Comparison of ENCODE assay signal across 11 cellular contexts in genomic region chr19:45878043-45878794, GRCh38. TPM values are rescaled to one million over a fixed set of nuclear protein-coding genes. Genes with fewer than 3 reads are reported as not detected.
DNase-seq lines count a peak whose midpoint lies in the region; ATAC-seq, FAIRE-seq and TF ChIP-seq lines count a peak whose summit lies in the region.
"Had no signal": no experiment of that assay in that cellular context is flagged by ENCODE, and none has a peak within 500 bp of the region (broad histone marks: within the 10 kb centered on the region; RNA-seq: fewer than 3 reads in every experiment).

No MANE protein-coding gene starts in this region.

- no peaks in the 10 kb centered on the region for H3K9me3 ChIP-seq in GM12878 (replicated peaks; ENCODE audit: control insufficient read depth, insufficient read depth, low read length)
- no peaks in the 10 kb centered on the region for H3K9me3 ChIP-seq in SK-N-SH
- H3K9me3 ChIP-seq: gastroesophageal sphincter had no signal

- H3K4me3 Mint-ChIP-seq in GM23338 (peak overlapping the region; percentile 5; the same call in 1 of the 3 replicates), nephron progenitor cell (peak overlapping the region; percentile 8)

- no peak for TF ChIP-seq POLR2A in GM12878 (IDR thresholded peaks at IDR 0.05; ENCODE audit: low read depth, low read length)

- peaks cover 24% of the 10 kb centered on the region for H3K4me1 ChIP-seq in GM23338 (ENCODE audit: insufficient read depth)
- peaks cover 28% of the 10 kb centered on the region for H3K4me1 ChIP-seq in GM12878 (ENCODE audit: control insufficient read depth, insufficient read depth, low read length)
- H3K4me1 ChIP-seq in SK-N-SH (ENCODE audit: control insufficient read depth in 1 of 2, insufficient read depth in 2 of 2, low read depth in 1 of 2, low read length in 1 of 2) = peaks cover 3 to 16% of the 10 kb centered on the region in 2 experiments; a peak in 1 of 4 replicates

- H3K4me1 Mint-ChIP-seq in GM23338 (peaks cover 53% of the 10 kb centered on the region), nephron progenitor cell (peaks cover 74% of the 10 kb centered on the region)

- no peak for FAIRE-seq in GM12878 (lab: Jason Lieb, UNC)

- H3K9ac ChIP-seq in GM12878 (ENCODE audit: control insufficient read depth, insufficient read depth, low read length) = no peak overlapping the region
- no peak overlapping the region for H3K9ac ChIP-seq in SK-N-SH

- H3F3A ChIP-seq in GM23338 (replicated peaks; ENCODE audit: low read depth) (peaks cover 24% of the 10 kb centered on the region; the same call in 1 of the 2 replicates), SK-N-SH (replicated peaks; ENCODE audit: insufficient read depth) (peaks cover 3% of the 10 kb centered on the region)

- WGBS in GM12878 (ENCODE audit: insufficient coverage, insufficient replicate concordance, low lambda C conversion rate, missing lambda C conversion rate) = 53% methylated on average over 11 of the region's 11 CpGs
- 73% methylated on average over 10 of the region's 11 CpGs for WGBS in SK-N-SH (ENCODE audit: low lambda C conversion rate)

- SMC1A ChIA-PET in GM12878 (lab: Charles Lee; ENCODE audit: uncharacterized antibody, unreplicated experiment) = interaction anchor here (6.0 kb wide), 1 partner anchor 11 kb away, joined by 98 read pairs; the partner anchor contains the start of genes FOXA3 and SYMPK

- H3K36me3 Mint-ChIP-seq in GM23338 (ENCODE audit: low read depth) = peaks cover 9% of the 10 kb centered on the region
- H3K36me3 Mint-ChIP-seq in nephron progenitor cell (ENCODE audit: low read depth) = peaks cover under 1% of the 10 kb centered on the region

- TF ChIP-seq RAD21 in GM12878 (IDR thresholded peaks at IDR 0.05; ENCODE audit: insufficient read depth, low read depth, low read length) = no peak
- no peak for TF ChIP-seq RAD21 in SK-N-SH (IDR thresholded peaks at IDR 0.05; ENCODE audit: low read length)

- BruUV-seq in GM12878 (replicated peaks; lab: Mats Ljungman, UMichigan) = no TSS peak

- H3K4me3 ChIP-seq in GM23338 = no peak overlapping the region
- H3K4me3 ChIP-seq in GM12878 = no peak overlapping the region
- H3K4me3 ChIP-seq in SK-N-SH (ENCODE audit: low read depth in 2 of 2, low read length in 1 of 2) = no peak overlapping the region
- H3K4me3 ChIP-seq: gastroesophageal sphincter had no signal

- TF ChIP-seq EP300 in GM12878 (IDR thresholded peaks at IDR 0.05; ENCODE audit: borderline replicate concordance in 1 of 2, control insufficient read depth in 1 of 2, low read depth in 2 of 2, low read length in 2 of 2) (no peak), SK-N-SH (IDR thresholded peaks at IDR 0.05; ENCODE audit: borderline replicate concordance in 1 of 2, low read depth in 1 of 2, low read length in 1 of 2) (no peak)

- 0 out of 2 replicates have a peak, but pooled peaks cover under 1% of the 10 kb centered on the region for H3K9me2 ChIP-seq in GM23338 (ENCODE audit: insufficient read depth)
- no peaks in the 10 kb centered on the region for H3K9me2 ChIP-seq in SK-N-SH

- CTCF ChIA-PET in GM12878 (lab: Yijun Ruan, JAX) = no interaction called here
- CTCF ChIA-PET in SK-N-SH (lab: Yijun Ruan, JAX) = interaction anchor here (8.7 to 9.9 kb wide), 2 partner anchors 10 to 62 kb away, joined by 121 to 130 read pairs; partner anchors contain the start of genes FOXA3, RSPH6A and SYMPK

- no peak overlapping the region for H2AFZ ChIP-seq in GM23338
- H2AFZ ChIP-seq in GM12878 (ENCODE audit: control insufficient read depth, low read depth, low read length) = no peak overlapping the region
- no peak overlapping the region for H2AFZ ChIP-seq in SK-N-SH (ENCODE audit: low read depth)

- in situ Hi-C loops in GM12878 (cut with MboI) = no loop called here

- H3K4me2 ChIP-seq in GM23338 = no peak overlapping the region
- no peak overlapping the region for H3K4me2 ChIP-seq in GM12878 (ENCODE audit: control insufficient read depth, insufficient read depth)
- no peak overlapping the region for H3K4me2 ChIP-seq in SK-N-SH

- H3K27me3 Mint-ChIP-seq in GM23338 (ENCODE audit: insufficient read depth, low read depth, poor library complexity) = peaks cover 25% of the 10 kb centered on the region
- H3K27me3 Mint-ChIP-seq in nephron progenitor cell (ENCODE audit: low read depth, poor library complexity) = peaks cover 4% of the 10 kb centered on the region

- H4K20me1 ChIP-seq in GM23338 (replicated peaks; ENCODE audit: insufficient read depth) (no peaks in the 10 kb centered on the region), GM12878 (ENCODE audit: control insufficient read depth, insufficient read depth) (no peaks in the 10 kb centered on the region), SK-N-SH (ENCODE audit: insufficient read depth) (peaks cover 15% of the 10 kb centered on the region)

- H3K79me2 ChIP-seq in GM23338 (replicated peaks; ENCODE audit: insufficient read depth) (no peaks in the 10 kb centered on the region), GM12878 (ENCODE audit: control insufficient read depth, insufficient read depth, low read length) (no peaks in the 10 kb centered on the region; the same call in 1 of the 2 replicates), SK-N-SH (ENCODE audit: insufficient read depth) (peaks cover 6% of the 10 kb centered on the region; the same call in 1 of the 2 replicates)

- intact Hi-C loops in GM12878 (cut with micrococcal nuclease; ENCODE audit: unreplicated experiment) = no loop called here

- RAD21 ChIA-PET in GM12878 (lab: Charles Lee; ENCODE audit: unreplicated experiment) = no interaction called here

- POLR2A ChIA-PET in GM12878 (lab: Charles Lee) = interaction anchor here (0.6 to 9.0 kb wide), 2 partner anchors 14 to 15 kb away, joined by 4 to 178 read pairs; partner anchors contain the start of genes FOXA3 and SYMPK
- POLR2A ChIA-PET in SK-N-SH (lab: Yijun Ruan, JAX) = no interaction called here

- peaks cover under 1% of the 10 kb centered on the region; the same call in 1 of the 3 replicates for H3K9me3 Mint-ChIP-seq in GM23338
- no peaks in the 10 kb centered on the region for H3K9me3 Mint-ChIP-seq in nephron progenitor cell

- ATAC-seq in GM23338 (no peak), GM12878 (no peak)
- ATAC-seq: gastroesophageal sphincter, Panc1 had no signal

- H3K27ac Mint-ChIP-seq in GM23338 (peak overlapping the region; percentile 2; the same call in 1 of the 2 replicates), nephron progenitor cell (no peak overlapping the region)

- no peak for DNase-seq in GM23338 (ENCODE audit: low spot score)
- no peak for DNase-seq in GM12878 (ENCODE audit: low read depth, low spot score)
- no peak for DNase-seq in nephron progenitor cell
- DNase-seq in SK-N-SH = no peak
- DNase-seq in H4 (ENCODE audit: low spot score) = no peak
- DNase-seq in T1000 (lab: John Stamatoyannopoulos, UW) = no peak
- DNase-seq: activated CD4-positive, alpha-beta T cell treated with anti-CD3 and anti-CD28 coated beads for 1 hour; DMS79 treated with DMSO at 0.1 percent for 48 hours; NCI-H187 had no signal

- H3K27ac ChIP-seq in GM23338 (ENCODE audit: low read depth) = no peak overlapping the region
- H3K27ac ChIP-seq in GM12878 (ENCODE audit: control insufficient read depth, insufficient read depth) = no peak overlapping the region
- H3K27ac ChIP-seq in SK-N-SH (ENCODE audit: low read depth in 2 of 2, low read length in 1 of 2) = no peak overlapping the region
- H3K27ac ChIP-seq: gastroesophageal sphincter had no signal

- H3K27me3 ChIP-seq in GM23338 (ENCODE audit: insufficient read depth) = no peaks in the 10 kb centered on the region
- no peaks in the 10 kb centered on the region for H3K27me3 ChIP-seq in GM12878 (replicated peaks in 1 of 2; ENCODE audit: control insufficient read depth in 2 of 2, insufficient read depth in 2 of 2, low read length in 1 of 2)
- H3K27me3 ChIP-seq in SK-N-SH (ENCODE audit: insufficient read depth) = no peaks in the 10 kb centered on the region

- H3K36me3 ChIP-seq in GM23338 (ENCODE audit: insufficient read depth) = no peaks in the 10 kb centered on the region
- no peaks in the 10 kb centered on the region for H3K36me3 ChIP-seq in GM12878 (ENCODE audit: control insufficient read depth in 2 of 2, insufficient read depth in 2 of 2, low read length in 1 of 2)
- H3K36me3 ChIP-seq in SK-N-SH (replicated peaks in 1 of 2; ENCODE audit: control insufficient read depth in 1 of 2, insufficient read depth in 2 of 2, low read length in 1 of 2) = peaks cover 0 to 14% of the 10 kb centered on the region in 2 experiments

- TF ChIP-seq CTCF in GM23338 (conservative IDR thresholded peaks at IDR 0.05; ENCODE audit: low read depth in 2 of 2) = no peak
- TF ChIP-seq CTCF in GM12878 (IDR thresholded peaks at IDR 0.05 in 2 of 3, conservative IDR thresholded peaks at IDR 0.05 in 1 of 3; ENCODE audit: control insufficient read depth in 2 of 3, extremely low read depth in 1 of 3, insufficient read depth in 1 of 3, low read depth in 3 of 3, low read length in 3 of 3) = no peak
- TF ChIP-seq CTCF in nephron progenitor cell (IDR thresholded peaks at IDR 0.05) = no peak
- no peak for TF ChIP-seq CTCF in SK-N-SH (IDR thresholded peaks at IDR 0.05)

RNA-seq across cellular contexts. Expression of gene IRF2BP1, which starts 7.7 kb away (rescaled TPM):
- 36.0 and 41.6 TPM in 2 replicates for total RNA-seq in GM23338 (2014; rRNA removed; shearing (Covaris generic))
- polyA plus RNA-seq in GM23338 (2016; fragmentation: Nextera tagmentation; extraction: Ambion mirVana) (9.7 and 10.4 TPM in 2 replicates), GM12878 (2011; rRNA removed) (0.76 and 1.9 TPM in 2 replicates), GM12878 (2014; fragmentation: Illumina TruSeq; extraction: Trizol) (0.30 and 2.0 TPM in 2 replicates), GM12878 (2014; fragmentation: Nextera tagmentation; extraction: Ambion mirVana) (under 1 TPM; 0.31 to 0.69 TPM), GM12878 (2014; rRNA removed) (12.5 and 14.5 TPM in 2 replicates), GM12878 (2016; fragmentation: Nextera tagmentation; extraction: Ambion mirVana) (1 to 10 TPM; 5.8 to 7.9 TPM), SK-N-SH (2012; rRNA removed) (11.8 and 16.8 TPM in 2 replicates)
- 15.6 and 16.9 TPM in 2 replicates for total RNA-seq in GM12878 (2013; cell fraction: nucleolus; rRNA removed)
- total RNA-seq in GM12878 (2014; rRNA removed) (15.4 and 19.9 TPM in 2 replicates), GM12878 (2014; rRNA removed; fragmentation: Illumina TruSeq; extraction: Trizol) (2.1 and 3.0 TPM in 2 replicates), GM12878 (2021) (23.1 and 24.4 TPM in 2 replicates)
- 2.0 TPM for polyA plus RNA-seq in GM12878 (2011; ENCODE audit: low read depth)
- polyA plus RNA-seq in GM12878 (2011; cell fraction: cytosol; rRNA removed) = 3.1 and 6.3 TPM in 2 replicates
- 8.8 and 10.9 TPM in 2 replicates for polyA plus RNA-seq in GM12878 (2011; cell fraction: nucleus; rRNA removed)
- 5.4 and 7.5 TPM in 2 replicates for polyA plus RNA-seq in GM12878 (2012)
- polyA minus RNA-seq in GM12878 (2011; rRNA and poly(A)+ RNA removed) = 2.2 and 5.3 TPM in 2 replicates
- 5.0 and 5.5 TPM in 2 replicates for polyA minus RNA-seq in GM12878 (2011; cell fraction: cytosol; rRNA and poly(A)+ RNA removed)
- 10.6 and 15.7 TPM in 2 replicates for polyA minus RNA-seq in GM12878 (2011; cell fraction: nucleus; rRNA and poly(A)+ RNA removed)
- polyA plus RNA-seq in SK-N-SH (2012; cell fraction: cytosol; rRNA removed) = 7.0 and 11.8 TPM in 2 replicates
- polyA plus RNA-seq in SK-N-SH (2012; cell fraction: nucleus; rRNA removed) = 12.2 and 14.1 TPM in 2 replicates
- total RNA-seq in H4 (2014; rRNA removed; shearing (Covaris generic)) = 8.7 and 13.0 TPM in 2 replicates

RNA-seq across cellular contexts. Expression of gene FOXA3, which starts 14.1 kb away (rescaled TPM):
- total RNA-seq in GM23338 (2014; rRNA removed; shearing (Covaris generic)) = 15.1 and 17.5 TPM in 2 replicates
- polyA plus RNA-seq in GM23338 (2016; fragmentation: Nextera tagmentation; extraction: Ambion mirVana) (11.1 and 11.7 TPM in 2 replicates), GM12878 (2011; rRNA removed) (0.65 and 0.83 TPM in 2 replicates), GM12878 (2014; fragmentation: Illumina TruSeq; extraction: Trizol) (not detected in 2 replicates), GM12878 (2014; fragmentation: Nextera tagmentation; extraction: Ambion mirVana) (under 1 TPM in 1 of 2 experiments, not detected in 1; 0.04 TPM), GM12878 (2014; rRNA removed) (0.05 TPM in 2 replicates), GM12878 (2016; fragmentation: Nextera tagmentation; extraction: Ambion mirVana) (not detected), SK-N-SH (2012; rRNA removed) (0.97 and 1.5 TPM in 2 replicates)
- 0.44 TPM in 1 of 2 replicates, not detected in the other for total RNA-seq in GM12878 (2013; cell fraction: nucleolus; rRNA removed)
- total RNA-seq in GM12878 (2014; rRNA removed) (0.11 TPM in 2 replicates), GM12878 (2014; rRNA removed; fragmentation: Illumina TruSeq; extraction: Trizol) (0.09 TPM in 1 of 2 replicates, not detected in the other), GM12878 (2021) (0.31 TPM in 1 of 2 replicates, not detected in the other)
- polyA plus RNA-seq in GM12878 (2011; ENCODE audit: low read depth) = not detected
- 0.60 and 1.1 TPM in 2 replicates for polyA plus RNA-seq in GM12878 (2011; cell fraction: cytosol; rRNA removed)
- polyA plus RNA-seq in GM12878 (2011; cell fraction: nucleus; rRNA removed) = 0.37 and 0.78 TPM in 2 replicates
- polyA plus RNA-seq in GM12878 (2012) = 0.18 TPM in 1 of 2 replicates, not detected in the other
- 0.51 and 0.93 TPM in 2 replicates for polyA minus RNA-seq in GM12878 (2011; rRNA and poly(A)+ RNA removed)
- 0.62 TPM in 1 of 2 replicates, not detected in the other for polyA minus RNA-seq in GM12878 (2011; cell fraction: cytosol; rRNA and poly(A)+ RNA removed)
- 0.67 TPM in 1 of 2 replicates, not detected in the other for polyA minus RNA-seq in GM12878 (2011; cell fraction: nucleus; rRNA and poly(A)+ RNA removed)
- polyA plus RNA-seq in SK-N-SH (2012; cell fraction: cytosol; rRNA removed) = 0.91 and 1.0 TPM in 2 replicates
- polyA plus RNA-seq in SK-N-SH (2012; cell fraction: nucleus; rRNA removed) = 0.48 and 0.82 TPM in 2 replicates
- total RNA-seq in H4 (2014; rRNA removed; shearing (Covaris generic)) = 0.31 TPM in 1 of 2 replicates, not detected in the other

RNA-seq across cellular contexts. Expression of gene SYMPK, which starts 15.3 kb away (rescaled TPM):
- total RNA-seq in GM23338 (2014; rRNA removed; shearing (Covaris generic)) = 64.0 and 82.1 TPM in 2 replicates
- polyA plus RNA-seq in GM23338 (2016; fragmentation: Nextera tagmentation; extraction: Ambion mirVana) (33.9 and 36.8 TPM in 2 replicates), GM12878 (2011; rRNA removed) (65.6 and 105 TPM in 2 replicates), GM12878 (2014; fragmentation: Illumina TruSeq; extraction: Trizol) (46.5 and 72.4 TPM in 2 replicates), GM12878 (2014; fragmentation: Nextera tagmentation; extraction: Ambion mirVana) (under 1 TPM; 0.49 to 0.79 TPM), GM12878 (2014; rRNA removed) (88.0 and 99.6 TPM in 2 replicates), GM12878 (2016; fragmentation: Nextera tagmentation; extraction: Ambion mirVana) (10 to 100 TPM; 30.4 to 30.8 TPM), SK-N-SH (2012; rRNA removed) (76.3 and 92.7 TPM in 2 replicates)
- 125 and 148 TPM in 2 replicates for total RNA-seq in GM12878 (2013; cell fraction: nucleolus; rRNA removed)
- total RNA-seq in GM12878 (2014; rRNA removed) (41.3 and 51.1 TPM in 2 replicates), GM12878 (2014; rRNA removed; fragmentation: Illumina TruSeq; extraction: Trizol) (30.3 and 33.9 TPM in 2 replicates), GM12878 (2021) (107 and 109 TPM in 2 replicates)
- 39.2 TPM for polyA plus RNA-seq in GM12878 (2011; ENCODE audit: low read depth)
- polyA plus RNA-seq in GM12878 (2011; cell fraction: cytosol; rRNA removed) = 89.6 and 90.4 TPM in 2 replicates
- 259 and 261 TPM in 2 replicates for polyA plus RNA-seq in GM12878 (2011; cell fraction: nucleus; rRNA removed)
- polyA plus RNA-seq in GM12878 (2012) = 59.8 and 68.6 TPM in 2 replicates
- 126 and 141 TPM in 2 replicates for polyA minus RNA-seq in GM12878 (2011; rRNA and poly(A)+ RNA removed)
- 41.4 and 56.8 TPM in 2 replicates for polyA minus RNA-seq in GM12878 (2011; cell fraction: cytosol; rRNA and poly(A)+ RNA removed)
- polyA minus RNA-seq in GM12878 (2011; cell fraction: nucleus; rRNA and poly(A)+ RNA removed) = 34.8 and 61.6 TPM in 2 replicates
- 31.3 and 45.6 TPM in 2 replicates for polyA plus RNA-seq in SK-N-SH (2012; cell fraction: cytosol; rRNA removed)
- 170 and 185 TPM in 2 replicates for polyA plus RNA-seq in SK-N-SH (2012; cell fraction: nucleus; rRNA removed)
- total RNA-seq in H4 (2014; rRNA removed; shearing (Covaris generic)) = 13.2 and 17.7 TPM in 2 replicates

RNA-seq across cellular contexts. Expression of gene MYPOP, which starts 24.2 kb away (rescaled TPM):
- total RNA-seq in GM23338 (2014; rRNA removed; shearing (Covaris generic)) = 6.9 and 7.9 TPM in 2 replicates
- polyA plus RNA-seq in GM23338 (2016; fragmentation: Nextera tagmentation; extraction: Ambion mirVana) (2.7 and 3.0 TPM in 2 replicates), GM12878 (2011; rRNA removed) (0.52 and 1.1 TPM in 2 replicates), GM12878 (2014; fragmentation: Illumina TruSeq; extraction: Trizol) (0.92 and 2.3 TPM in 2 replicates), GM12878 (2014; fragmentation: Nextera tagmentation; extraction: Ambion mirVana) (1 to 10 TPM in 1 of 2 experiments, under 1 TPM in 1; 0.47 to 1.7 TPM), GM12878 (2014; rRNA removed) (4.6 and 5.8 TPM in 2 replicates), GM12878 (2016; fragmentation: Nextera tagmentation; extraction: Ambion mirVana) (1 to 10 TPM in 1 of 2 experiments, under 1 TPM in 1; 0.70 to 1.1 TPM), SK-N-SH (2012; rRNA removed) (2.8 and 5.1 TPM in 2 replicates)
- 4.3 and 5.0 TPM in 2 replicates for total RNA-seq in GM12878 (2013; cell fraction: nucleolus; rRNA removed)
- total RNA-seq in GM12878 (2014; rRNA removed) (1.7 and 2.1 TPM in 2 replicates), GM12878 (2014; rRNA removed; fragmentation: Illumina TruSeq; extraction: Trizol) (1.1 and 1.2 TPM in 2 replicates), GM12878 (2021) (9.4 TPM in 2 replicates)
- polyA plus RNA-seq in GM12878 (2011; ENCODE audit: low read depth) = 0.52 TPM
- 2.0 and 2.4 TPM in 2 replicates for polyA plus RNA-seq in GM12878 (2011; cell fraction: cytosol; rRNA removed)
- 4.4 and 5.6 TPM in 2 replicates for polyA plus RNA-seq in GM12878 (2011; cell fraction: nucleus; rRNA removed)
- 3.8 and 4.8 TPM in 2 replicates for polyA plus RNA-seq in GM12878 (2012)
- 0.44 and 0.46 TPM in 2 replicates for polyA minus RNA-seq in GM12878 (2011; rRNA and poly(A)+ RNA removed)
- polyA minus RNA-seq in GM12878 (2011; cell fraction: cytosol; rRNA and poly(A)+ RNA removed) = 1.2 TPM in 2 replicates
- 1.2 and 2.5 TPM in 2 replicates for polyA minus RNA-seq in GM12878 (2011; cell fraction: nucleus; rRNA and poly(A)+ RNA removed)
- polyA plus RNA-seq in SK-N-SH (2012; cell fraction: cytosol; rRNA removed) = 3.2 and 4.8 TPM in 2 replicates
- 11.0 and 16.2 TPM in 2 replicates for polyA plus RNA-seq in SK-N-SH (2012; cell fraction: nucleus; rRNA removed)
- total RNA-seq in H4 (2014; rRNA removed; shearing (Covaris generic)) = 0.52 and 0.78 TPM in 2 replicates

RNA-seq across cellular contexts. Expression of gene NANOS2, which starts 36.4 kb away (rescaled TPM):
- total RNA-seq in GM23338 (2014; rRNA removed; shearing (Covaris generic)) = 0.14 TPM in 1 of 2 replicates, not detected in the other
- polyA plus RNA-seq in GM23338 (2016; fragmentation: Nextera tagmentation; extraction: Ambion mirVana) = 0.11 TPM in 1 of 2 replicates, not detected in the other
- total RNA-seq in GM12878 (2013; cell fraction: nucleolus; rRNA removed) = not detected in 2 replicates
- total RNA-seq in GM12878 (2014; rRNA removed) = not detected in 2 replicates
- total RNA-seq in GM12878 (2014; rRNA removed; fragmentation: Illumina TruSeq; extraction: Trizol) = not detected in 2 replicates
- total RNA-seq in GM12878 (2021) = not detected in 2 replicates
- not detected for polyA plus RNA-seq in GM12878 (2011; ENCODE audit: low read depth)
- not detected in 2 replicates for polyA plus RNA-seq in GM12878 (2011; rRNA removed)
- not detected in 2 replicates for polyA plus RNA-seq in GM12878 (2011; cell fraction: cytosol; rRNA removed)
- not detected in 2 replicates for polyA plus RNA-seq in GM12878 (2011; cell fraction: nucleus; rRNA removed)
- polyA plus RNA-seq in GM12878 (2012) = not detected in 2 replicates
- not detected in 2 replicates for polyA plus RNA-seq in GM12878 (2014; fragmentation: Illumina TruSeq; extraction: Trizol)
- not detected for polyA plus RNA-seq in GM12878 (2014; fragmentation: Nextera tagmentation; extraction: Ambion mirVana)
- 0.04 TPM in 1 of 2 replicates, not detected in the other for polyA plus RNA-seq in GM12878 (2014; rRNA removed)
- polyA plus RNA-seq in GM12878 (2016; fragmentation: Nextera tagmentation; extraction: Ambion mirVana) = not detected
- polyA minus RNA-seq in GM12878 (2011; rRNA and poly(A)+ RNA removed) = not detected in 2 replicates
- polyA minus RNA-seq in GM12878 (2011; cell fraction: cytosol; rRNA and poly(A)+ RNA removed) = not detected in 2 replicates
- polyA minus RNA-seq in GM12878 (2011; cell fraction: nucleus; rRNA and poly(A)+ RNA removed) = not detected in 2 replicates
- polyA plus RNA-seq in SK-N-SH (2012; rRNA removed) = not detected in 2 replicates
- polyA plus RNA-seq in SK-N-SH (2012; cell fraction: cytosol; rRNA removed) = not detected in 2 replicates
- polyA plus RNA-seq in SK-N-SH (2012; cell fraction: nucleus; rRNA removed) = not detected in 2 replicates
- total RNA-seq in H4 (2014; rRNA removed; shearing (Covaris generic)) = not detected in 2 replicates
- total RNA-seq: gastroesophageal sphincter had no signal

Comparison
In these comparisons a context has a peak if more than half of its experiments do, and no peak if none do; other contexts are left out.
1. RNA of gene FOXA3, which starts 14.1 kb away (total RNA-seq): 15.1 to 17.5 TPM in GM23338; 0.31 TPM in H4 and 0.09 to 0.44 TPM in GM12878; every median in the first group is over 10 times any median in the second.